Comparison of ENCODE assay signal across 18 cellular contexts in the genomic region with DNA sequence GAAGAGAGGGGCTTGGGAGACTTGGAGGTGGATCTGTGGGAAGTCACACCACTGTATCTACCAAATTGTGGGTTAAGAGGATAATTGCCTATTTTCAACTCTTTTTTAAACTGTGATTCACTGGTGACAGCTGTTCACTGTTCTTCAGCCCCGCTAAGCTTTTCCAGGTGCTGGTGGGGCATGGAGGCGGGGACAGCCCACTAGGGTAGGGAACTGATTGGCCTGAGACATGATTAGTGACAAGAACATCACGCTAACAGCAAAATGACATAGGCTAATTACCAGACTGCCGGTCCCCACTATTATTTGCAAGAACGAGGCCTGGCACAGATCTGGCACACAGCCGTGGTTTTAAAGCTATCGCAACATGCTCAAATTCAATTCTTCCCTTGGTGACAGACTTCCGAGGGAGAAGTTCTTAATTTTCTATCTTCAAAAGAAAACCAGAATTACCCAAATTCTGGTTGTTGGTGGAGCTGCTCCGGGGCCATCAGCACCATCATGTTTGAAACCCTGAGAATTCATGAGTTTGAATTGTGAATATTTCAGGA. TPM values are rescaled to one million over a fixed set of nuclear protein-coding genes. Genes with fewer than 3 reads are reported as not detected.
DNase-seq lines count a peak whose midpoint lies in the region; ATAC-seq and TF ChIP-seq lines count a peak whose summit lies in the region.
"Had no signal": no experiment of that assay in that cellular context is flagged by ENCODE, and none has a peak within 500 bp of the region (broad histone marks: within the 10 kb centered on the region; RNA-seq: fewer than 3 reads in every experiment).

No MANE protein-coding gene starts in this region.

- no peak overlapping the region for H3K4me3 Mint-ChIP-seq in activated T-cell treated with anti-CD3 and anti-CD28 coated beads, Interleukin-2, amount 50 U/mL, for 72 hours
- H3K4me3 Mint-ChIP-seq in CD8-positive, alpha-beta T cell = no peak overlapping the region
- H3K4me3 Mint-ChIP-seq: activated naive CD8-positive, alpha-beta T cell treated with anti-CD3 and anti-CD28 coated beads, Interleukin-2, amount 50 U/mL, for 24 hours; IgD-negative memory B cell; nephron progenitor cell; stimulated activated memory B cell treated with anti-CD40 and anti-IgM and Interleukin-4, amounts not matched to agents 10 μg/mL and 1 μg/mL and 100 μg/mL, for 72 hours had no signal

- intact Hi-C loops in CD8-positive, alpha-beta T cell (cut with DNase I, micrococcal nuclease) = no loop called here

- peaks cover 0 to 5% of the 10 kb centered on the region in 2 donors for H3K36me3 ChIP-seq in gastroesophageal sphincter
- H3K36me3 ChIP-seq in CD8-positive, alpha-beta T cell (ENCODE audit: insufficient read depth, low read length) = no peaks in the 10 kb centered on the region

- TF ChIP-seq POLR2A in gastroesophageal sphincter (IDR thresholded peaks at IDR 0.05) = no peak

- peaks cover 2% of the 10 kb centered on the region in 2 donors for H3K9me3 Mint-ChIP-seq in activated T-cell treated with anti-CD3 and anti-CD28 coated beads, Interleukin-2, amount 50 U/mL, for 72 hours
- H3K9me3 Mint-ChIP-seq in CD8-positive, alpha-beta T cell = no peaks in the 10 kb centered on the region
- H3K9me3 Mint-ChIP-seq: activated naive CD8-positive, alpha-beta T cell treated with anti-CD3 and anti-CD28 coated beads, Interleukin-2, amount 50 U/mL, for 24 hours; IgD-negative memory B cell; nephron progenitor cell; stimulated activated memory B cell treated with anti-CD40 and anti-IgM and Interleukin-4, amounts not matched to agents 10 μg/mL and 1 μg/mL and 100 μg/mL, for 72 hours had no signal

- H3K27ac ChIP-seq in gastroesophageal sphincter = peak overlapping the region in 3 of 4 donors; percentile 8 to 59 (median 53)
- H3K27ac ChIP-seq in temporal lobe (ENCODE audit: low read depth, low read length) = peak overlapping the region; percentile 48
- H3K27ac ChIP-seq in CD8-positive, alpha-beta T cell (ENCODE audit: low read depth, low read length) = no peak overlapping the region
- H3K27ac ChIP-seq: A549, epithelial cell of prostate, PC-9 had no signal

- peak overlapping the region; percentile 30 for H3K27ac Mint-ChIP-seq in activated T-cell treated with anti-CD3 and anti-CD28 coated beads, Interleukin-2, amount 50 U/mL, for 72 hours
- H3K27ac Mint-ChIP-seq in CD8-positive, alpha-beta T cell = no peak overlapping the region
- H3K27ac Mint-ChIP-seq: activated naive CD8-positive, alpha-beta T cell treated with anti-CD3 and anti-CD28 coated beads, Interleukin-2, amount 50 U/mL, for 24 hours; IgD-negative memory B cell; stimulated activated memory B cell treated with anti-CD40 and anti-IgM and Interleukin-4, amounts not matched to agents 10 μg/mL and 1 μg/mL and 100 μg/mL, for 72 hours had no signal

- POLR2A ChIA-PET in CD8-positive, alpha-beta T cell (lab: Charles Lee) = interaction anchor here (1.1 to 1.7 kb wide), 2 partner anchors 10 to 127 kb away, joined by 3 to 4 read pairs; no protein-coding TSS in a partner anchor

- 84 to 85% methylated on average over 4 to 7 of the region's 9 CpGs for WGBS in gastroesophageal sphincter (ENCODE audit: low coverage in 1 of 2), 2 donors

- H3K36me3 Mint-ChIP-seq in activated T-cell treated with anti-CD3 and anti-CD28 coated beads, Interleukin-2, amount 50 U/mL, for 72 hours (ENCODE audit: insufficient read depth in 2 of 2) = peaks cover 0 to 2% of the 10 kb centered on the region in 2 donors
- H3K36me3 Mint-ChIP-seq in CD8-positive, alpha-beta T cell = peaks cover 13% of the 10 kb centered on the region
- H3K36me3 Mint-ChIP-seq: stimulated activated memory B cell treated with anti-CD40 and anti-IgM and Interleukin-4, amounts not matched to agents 10 μg/mL and 1 μg/mL and 100 μg/mL, for 72 hours had no signal

- no peak for TF ChIP-seq EP300 in gastroesophageal sphincter (IDR thresholded peaks at IDR 0.05)

- no peak for TF ChIP-seq CTCF in gastroesophageal sphincter (IDR thresholded peaks at IDR 0.05)
- no peak for TF ChIP-seq CTCF in CD8-positive, alpha-beta T cell (IDR thresholded peaks at IDR 0.05)

- H3K9me3 ChIP-seq in gastroesophageal sphincter = no peaks in the 10 kb centered on the region
- no peaks in the 10 kb centered on the region for H3K9me3 ChIP-seq in CD8-positive, alpha-beta T cell (ENCODE audit: low read length)
- H3K9me3 ChIP-seq: A549 had no signal

- no peak for DNase-seq in activated T-cell treated with anti-CD3 and anti-CD28 coated beads, Interleukin-2, amount 50 U/mL, for 72 hours
- DNase-seq in activated T-cell treated with anti-CD3 and anti-CD28 coated beads for 4 hours (no peak), NCI-H524 (lab: John Stamatoyannopoulos, UW) (peak; percentile 91 to 96)
- DNase-seq in CD8-positive, alpha-beta T cell = no peak
- DNase-seq in activated CD4-positive, alpha-beta T cell treated with anti-CD3 and anti-CD28 coated beads, Interleukin-2, amount 50 U/mL, for 1 hour = no peak
- DNase-seq: activated naive CD8-positive, alpha-beta T cell treated with anti-CD3 and anti-CD28 coated beads, Interleukin-2, amount 50 U/mL, for 24 hours; NCI-H1930; nephron progenitor cell; PC-9; retina; stimulated activated CD4-positive, alpha-beta T cell treated with anti-CD3 and anti-CD28 coated beads, Interleukin-4, amount 100 ng/mL, for 4 hours had no signal

- peaks cover 19% of the 10 kb centered on the region for H3K4me1 Mint-ChIP-seq in activated T-cell treated with anti-CD3 and anti-CD28 coated beads, Interleukin-2, amount 50 U/mL, for 72 hours (ENCODE audit: low read depth)
- H3K4me1 Mint-ChIP-seq in CD8-positive, alpha-beta T cell (ENCODE audit: low read depth) = peaks cover 21% of the 10 kb centered on the region

- no peaks in the 10 kb centered on the region for H3K27me3 ChIP-seq in gastroesophageal sphincter
- H3K27me3 ChIP-seq in CD8-positive, alpha-beta T cell (ENCODE audit: insufficient read depth, low read length) = no peaks in the 10 kb centered on the region

- H3K27me3 Mint-ChIP-seq in activated T-cell treated with anti-CD3 and anti-CD28 coated beads, Interleukin-2, amount 50 U/mL, for 72 hours (ENCODE audit: low read depth) = no peaks in the 10 kb centered on the region
- no peaks in the 10 kb centered on the region for H3K27me3 Mint-ChIP-seq in CD8-positive, alpha-beta T cell (ENCODE audit: low read depth)
- H3K27me3 Mint-ChIP-seq: activated naive CD8-positive, alpha-beta T cell treated with anti-CD3 and anti-CD28 coated beads, Interleukin-2, amount 50 U/mL, for 24 hours; IgD-negative memory B cell; stimulated activated memory B cell treated with anti-CD40 and anti-IgM and Interleukin-4, amounts not matched to agents 10 μg/mL and 1 μg/mL and 100 μg/mL, for 72 hours had no signal

- H3K4me3 ChIP-seq in gastroesophageal sphincter = no peak overlapping the region
- H3K4me3 ChIP-seq in CD8-positive, alpha-beta T cell (ENCODE audit: low read depth, low read length) = no peak overlapping the region
- H3K4me3 ChIP-seq: A549, PC-9 had no signal

- no peak for ATAC-seq in activated T-cell treated with anti-CD3 and anti-CD28 coated beads, Interleukin-2, amount 50 U/mL, for 72 hours (replicated peaks in 1 of 2)
- ATAC-seq in gastroesophageal sphincter = no peak
- no peak for ATAC-seq in GM19395 (IDR thresholded peaks at IDR 0.05; ENCODE audit: unreplicated experiment)
- ATAC-seq in CD8-positive, alpha-beta T cell = no peak
- ATAC-seq: A549; activated naive CD8-positive, alpha-beta T cell treated with anti-CD3 and anti-CD28 coated beads, Interleukin-2, amount 50 U/mL, for 24 hours; stimulated activated memory B cell treated with anti-CD40 and anti-IgM and Interleukin-4, amounts not matched to agents 10 μg/mL and 1 μg/mL and 100 μg/mL, for 72 hours had no signal

- H3K4me1 ChIP-seq in gastroesophageal sphincter = peaks cover 2 to 76% (median 17%) of the 10 kb centered on the region in 3 donors
- H3K4me1 ChIP-seq in CD8-positive, alpha-beta T cell (ENCODE audit: insufficient read depth, low read length) = no peaks in the 10 kb centered on the region
- H3K4me1 ChIP-seq: A549 had no signal

- CTCF ChIA-PET in CD8-positive, alpha-beta T cell (lab: Charles Lee) = interaction anchor here (1.0 kb wide), 1 partner anchor 216 kb away, joined by 4 read pairs; no protein-coding TSS in a partner anchor

RNA-seq across cellular contexts. Expression of gene DOCK9, which starts 18.0 kb away (rescaled TPM):
- total RNA-seq in activated T-cell treated with anti-CD3 and anti-CD28 coated beads, Interleukin-2, amount 50 U/mL, for 72 hours = 10 to 100 TPM; 51.6 to 71.5 TPM
- total RNA-seq in gastroesophageal sphincter = 100 to 1,000 TPM in 3 of 4 donors, 10 to 100 TPM in 1; 84.1 to 203 (median 150) TPM
- 137 TPM for total RNA-seq in temporal lobe
- 10 to 100 TPM; 66.3 to 75.5 TPM for total RNA-seq in CD8-positive, alpha-beta T cell

Comparison
In these comparisons a context has a peak if more than half of its experiments do, and no peak if none do; other contexts are left out.
1. DNase-seq: peak in NCI-H524 (2 of 2); none in activated T-cell treated with anti-CD3 and anti-CD28 coated beads, Interleukin-2, amount 50 U/mL, for 72 hours (0 of 2), activated T-cell treated with anti-CD3 and anti-CD28 coated beads for 4 hours (single experiment), CD8-positive, alpha-beta T cell (0 of 7) and activated CD4-positive, alpha-beta T cell treated with anti-CD3 and anti-CD28 coated beads, Interleukin-2, amount 50 U/mL, for 1 hour (single experiment).